In the genomic region with DNA sequence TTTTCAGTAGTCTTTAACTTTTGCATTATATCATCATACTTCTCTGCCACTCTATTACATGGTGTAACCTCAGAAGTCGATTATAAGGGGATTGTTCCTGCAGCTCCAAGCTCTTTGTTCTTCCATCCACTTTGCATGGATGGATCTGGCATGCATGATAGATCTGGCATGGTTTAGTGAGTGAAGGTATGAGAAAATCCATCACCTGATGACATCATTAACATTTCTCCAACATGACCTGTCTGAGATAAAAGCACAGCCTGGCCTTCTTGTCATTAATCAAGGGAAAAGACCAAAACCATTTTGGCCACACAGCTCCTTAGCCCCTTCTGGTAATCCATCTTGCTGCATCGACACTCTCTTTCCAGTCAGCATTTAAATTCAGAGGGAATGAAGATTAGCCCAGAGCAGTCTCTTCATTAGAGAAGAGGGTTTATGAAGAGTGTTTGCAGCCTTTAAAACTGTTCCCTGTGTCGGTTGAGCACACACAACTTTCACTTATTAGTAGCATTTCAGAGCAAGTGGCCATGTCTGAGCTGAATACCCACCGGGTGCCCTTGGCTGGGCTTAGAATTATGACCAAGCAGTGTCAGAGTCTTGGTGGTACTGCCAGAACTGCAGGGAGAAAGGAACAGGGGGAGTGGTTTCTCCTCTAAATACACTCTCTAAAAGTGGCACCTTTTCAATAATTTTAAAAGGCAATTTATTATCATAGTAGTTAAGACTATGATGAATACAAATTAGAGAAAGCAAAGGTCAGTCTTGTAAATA, we compare ENCODE assay signal across 15 cellular contexts.
DNase-seq lines count a peak whose midpoint lies in the region; ATAC-seq and TF ChIP-seq lines count a peak whose summit lies in the region.
"Had no signal": no experiment of that assay in that cellular context is flagged by ENCODE, and none has a peak within 500 bp of the region (broad histone marks: within the 10 kb centered on the region; RNA-seq: fewer than 3 reads in every experiment).

No MANE protein-coding gene starts in this region.

- H3K27ac ChIP-seq in left ventricle myocardium inferior (replicated peaks) (peak overlapping the region; percentile 16), right cardiac atrium (ENCODE audit: low read length) (no peak overlapping the region), ascending aorta (peak overlapping the region; percentile 50 to 51), tibial artery (peak overlapping the region; percentile 56 to 68), endodermal cell (ENCODE audit: low read depth, low read length) (no peak overlapping the region)
- H3K27ac ChIP-seq: BLaER1 treated with 17β-estradiol and CSF1 and Interleukin-3, amounts not matched to agents 10 nM and 100 nM; GM23248 had no signal

- no peak overlapping the region for H3K4me3 ChIP-seq in left ventricle myocardium inferior
- no peak overlapping the region for H3K4me3 ChIP-seq in right cardiac atrium (ENCODE audit: low read length)
- H3K4me3 ChIP-seq in ascending aorta = no peak overlapping the region
- no peak overlapping the region for H3K4me3 ChIP-seq in tibial artery
- H3K4me3 ChIP-seq in endodermal cell (ENCODE audit: low read length) = no peak overlapping the region
- H3K4me3 ChIP-seq: BLaER1 treated with 17β-estradiol and CSF1 and Interleukin-3, amounts not matched to agents 10 nM and 100 nM; GM12878; GM23248; HAP-1 had no signal

- H3K27ac Mint-ChIP-seq in endodermal cell = no peak overlapping the region
- H3K27ac Mint-ChIP-seq: B cell; CD8-positive, alpha-beta T cell had no signal

- H3K36me3 Mint-ChIP-seq in endodermal cell (ENCODE audit: low read depth) = no peaks in the 10 kb centered on the region
- H3K36me3 Mint-ChIP-seq: CD8-positive, alpha-beta T cell had no signal

- H3K27me3 Mint-ChIP-seq in endodermal cell (ENCODE audit: insufficient read depth) = peaks cover 5% of the 10 kb centered on the region

- H3K27me3 ChIP-seq in left ventricle myocardium inferior (ENCODE audit: low read depth) (no peaks in the 10 kb centered on the region), right cardiac atrium (ENCODE audit: control insufficient read depth, insufficient read depth) (no peaks in the 10 kb centered on the region), ascending aorta (no peaks in the 10 kb centered on the region), tibial artery (no peaks in the 10 kb centered on the region), endodermal cell (ENCODE audit: control insufficient read depth, insufficient read depth, low read length, poor library complexity, severe bottlenecking) (no peaks in the 10 kb centered on the region)
- H3K27me3 ChIP-seq: BLaER1 treated with 17β-estradiol and CSF1 and Interleukin-3, amounts not matched to agents 10 nM and 100 nM had no signal

- no peaks in the 10 kb centered on the region for H3K9me3 Mint-ChIP-seq in endodermal cell
- H3K9me3 Mint-ChIP-seq: CD8-positive, alpha-beta T cell had no signal

- no peak for TF ChIP-seq CTCF in left ventricle myocardium inferior (IDR thresholded peaks at IDR 0.05; ENCODE audit: borderline replicate concordance)
- no peak for TF ChIP-seq CTCF in ascending aorta (IDR thresholded peaks at IDR 0.05)
- no peak for TF ChIP-seq CTCF in tibial artery (IDR thresholded peaks at IDR 0.05)
- TF ChIP-seq CTCF in endodermal cell (conservative IDR thresholded peaks at IDR 0.05) = no peak

- DNase-seq in left ventricle myocardium inferior (no peak), right cardiac atrium (no peak), ascending aorta (ENCODE audit: low spot score in 2 of 2) (no peak), left kidney (ENCODE audit: low read depth, low spot score) (peak; percentile 9), tibial artery (no peak), endodermal cell (no peak), NCI-H1436 (lab: John Stamatoyannopoulos, UW) (no peak)
- DNase-seq: Calu3; CD8-positive, alpha-beta T cell; DMS79 treated with DMSO at 0.1 percent for 48 hours; GM23248 had no signal

- no peaks in the 10 kb centered on the region for H3K9me3 ChIP-seq in left ventricle myocardium inferior (replicated peaks)
- no peaks in the 10 kb centered on the region for H3K9me3 ChIP-seq in right cardiac atrium (ENCODE audit: control insufficient read depth, low read length)
- no peaks in the 10 kb centered on the region for H3K9me3 ChIP-seq in ascending aorta
- H3K9me3 ChIP-seq in tibial artery = no peaks in the 10 kb centered on the region
- peaks cover 6% of the 10 kb centered on the region for H3K9me3 ChIP-seq in endodermal cell (ENCODE audit: control insufficient read depth, low read length)
- H3K9me3 ChIP-seq: HAP-1 had no signal

- no peaks in the 10 kb centered on the region for H3K4me1 Mint-ChIP-seq in endodermal cell
- H3K4me1 Mint-ChIP-seq: B cell had no signal

- no peak overlapping the region for H3K9ac ChIP-seq in endodermal cell (ENCODE audit: extremely low read depth, low read length, poor library complexity, severe bottlenecking)
- H3K9ac ChIP-seq: BLaER1 treated with 17β-estradiol and CSF1 and Interleukin-3, amounts not matched to agents 10 nM and 100 nM; GM23248 had no signal

- H3K4me3 Mint-ChIP-seq in endodermal cell = no peak overlapping the region
- H3K4me3 Mint-ChIP-seq: B cell; CD8-positive, alpha-beta T cell had no signal

- intact Hi-C loops in left ventricle myocardium inferior (cut with micrococcal nuclease) (no loop called here), right cardiac atrium (cut with DNase I) (no loop called here), ascending aorta (cut with DNase I) (no loop called here), tibial artery (cut with DNase I; ENCODE audit: low total_unique reads) (no loop called here)

- ATAC-seq in right cardiac atrium = no peak
- ATAC-seq: CD8-positive, alpha-beta T cell; GM12878 had no signal

- WGBS in right cardiac atrium = 49% methylated on average over 4 of the region's 4 CpGs
- WGBS in endodermal cell (ENCODE audit: insufficient coverage in 1 of 2, insufficient read length in 1 of 2), 2 experiments = 93% methylated on average over 4 of the region's 4 CpGs; no CpG with 5 or more reads in 1 of the 2 experiments

- H3K4me1 ChIP-seq in left ventricle myocardium inferior (peaks cover 16% of the 10 kb centered on the region), right cardiac atrium (ENCODE audit: control insufficient read depth, insufficient read depth, low read length) (no peaks in the 10 kb centered on the region), ascending aorta (peaks cover 0 to 16% of the 10 kb centered on the region in 2 donors), tibial artery (peaks cover 0 to 47% (median 20%) of the 10 kb centered on the region in 4 donors), endodermal cell (ENCODE audit: control insufficient read depth, insufficient read depth, low read length) (no peaks in the 10 kb centered on the region)
- H3K4me1 ChIP-seq: BLaER1 treated with 17β-estradiol and CSF1 and Interleukin-3, amounts not matched to agents 10 nM and 100 nM; HAP-1 had no signal

- H3K36me3 ChIP-seq in left ventricle myocardium inferior (no peaks in the 10 kb centered on the region), ascending aorta (no peaks in the 10 kb centered on the region), tibial artery (no peaks in the 10 kb centered on the region), endodermal cell (ENCODE audit: control insufficient read depth, insufficient read depth, low read length) (no peaks in the 10 kb centered on the region)
- H3K36me3 ChIP-seq: BLaER1 treated with 17β-estradiol and CSF1 and Interleukin-3, amounts not matched to agents 10 nM and 100 nM; HAP-1 had no signal

Comparison
In these comparisons a context has a peak if more than half of its experiments do, and no peak if none do; other contexts are left out.
1. H3K27ac ChIP-seq: peak in left ventricle myocardium inferior (single experiment), ascending aorta (2 of 2) and tibial artery (2 of 2); none in right cardiac atrium (single experiment) and endodermal cell (single experiment).